In the genomic region with DNA sequence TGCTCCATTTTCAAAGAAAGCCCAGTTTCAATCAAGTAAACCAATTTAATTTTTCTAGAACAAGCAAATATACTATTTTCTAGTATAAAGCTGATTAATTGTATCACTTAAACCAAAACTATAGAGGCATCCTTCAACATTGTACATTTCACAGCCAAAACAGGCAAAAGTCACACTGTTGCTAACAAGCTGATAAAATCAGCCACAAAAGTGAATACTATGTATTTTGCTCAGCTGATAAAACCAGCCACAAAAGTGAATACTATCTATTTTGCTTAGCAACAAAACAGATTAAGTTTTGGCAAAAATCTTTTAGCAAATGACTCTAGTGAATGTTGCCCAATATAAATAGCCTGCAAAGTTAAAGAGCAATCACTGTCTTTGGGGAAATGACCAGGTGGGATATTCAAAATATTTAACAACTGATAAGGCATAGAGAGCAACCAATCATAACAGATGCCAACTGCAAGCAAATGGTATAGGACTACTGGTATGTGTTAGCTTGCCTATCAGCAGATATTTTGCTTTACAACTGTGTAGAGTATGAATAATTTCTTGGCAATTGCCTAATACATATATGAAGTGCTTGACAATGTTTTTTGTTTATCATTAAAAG, we compare ENCODE assay signal across 13 cellular contexts.
DNase-seq lines count a peak whose midpoint lies in the region; ATAC-seq and FAIRE-seq lines count a peak whose summit lies in the region.
"Had no signal": no experiment of that assay in that cellular context is flagged by ENCODE, and none has a peak within 500 bp of the region (broad histone marks: within the 10 kb centered on the region; RNA-seq: fewer than 3 reads in every experiment).

No MANE protein-coding gene starts in this region.

- peak overlapping the region; percentile 38 for H3K27ac Mint-ChIP-seq in memory B cell
- H3K27ac Mint-ChIP-seq: brain had no signal

- H3K4me3 Mint-ChIP-seq in memory B cell, result no peak overlapping the region
- H3K4me3 Mint-ChIP-seq: brain had no signal

- ATAC-seq in GM19043 (IDR thresholded peaks at IDR 0.05; ENCODE audit: low read depth, unreplicated experiment) (peak; percentile 36), GM21723 (IDR thresholded peaks at IDR 0.05; ENCODE audit: unreplicated experiment) (peak; percentile 57), HG03280 (IDR thresholded peaks at IDR 0.05; ENCODE audit: unreplicated experiment) (peak; percentile 44), memory B cell (ENCODE audit: low read depth) (no peak)

- DNase-seq in memory B cell (ENCODE audit: low spot score in 2 of 2) (no peak), COR-L47 (lab: John Stamatoyannopoulos, UW) (no peak), HTR-8/SVneo (ENCODE audit: insufficient read length, low spot score) (no peak), NCI-H510A treated with DMSO at 0.1 percent for 48 hours (lab: John Stamatoyannopoulos, UW) (no peak)
- DNase-seq: EL, esophagus squamous epithelium, GOT3, Karpas-422 had no signal

- no peak for FAIRE-seq in HTR-8/SVneo (lab: Jason Lieb, UNC)
- FAIRE-seq: islet of Langerhans had no signal

- H3K27me3 Mint-ChIP-seq in memory B cell, result no peaks in the 10 kb centered on the region
- H3K27me3 Mint-ChIP-seq: brain had no signal

- no peaks in the 10 kb centered on the region for H3K36me3 Mint-ChIP-seq in memory B cell
- H3K36me3 Mint-ChIP-seq: brain had no signal

- peaks cover 1% of the 10 kb centered on the region for H3K9me3 Mint-ChIP-seq in memory B cell

- peaks cover 8% of the 10 kb centered on the region for H3K4me1 Mint-ChIP-seq in memory B cell
- H3K4me1 Mint-ChIP-seq: brain had no signal
